9 cellular contexts compared by ENCODE assay signal in the genomic region with DNA sequence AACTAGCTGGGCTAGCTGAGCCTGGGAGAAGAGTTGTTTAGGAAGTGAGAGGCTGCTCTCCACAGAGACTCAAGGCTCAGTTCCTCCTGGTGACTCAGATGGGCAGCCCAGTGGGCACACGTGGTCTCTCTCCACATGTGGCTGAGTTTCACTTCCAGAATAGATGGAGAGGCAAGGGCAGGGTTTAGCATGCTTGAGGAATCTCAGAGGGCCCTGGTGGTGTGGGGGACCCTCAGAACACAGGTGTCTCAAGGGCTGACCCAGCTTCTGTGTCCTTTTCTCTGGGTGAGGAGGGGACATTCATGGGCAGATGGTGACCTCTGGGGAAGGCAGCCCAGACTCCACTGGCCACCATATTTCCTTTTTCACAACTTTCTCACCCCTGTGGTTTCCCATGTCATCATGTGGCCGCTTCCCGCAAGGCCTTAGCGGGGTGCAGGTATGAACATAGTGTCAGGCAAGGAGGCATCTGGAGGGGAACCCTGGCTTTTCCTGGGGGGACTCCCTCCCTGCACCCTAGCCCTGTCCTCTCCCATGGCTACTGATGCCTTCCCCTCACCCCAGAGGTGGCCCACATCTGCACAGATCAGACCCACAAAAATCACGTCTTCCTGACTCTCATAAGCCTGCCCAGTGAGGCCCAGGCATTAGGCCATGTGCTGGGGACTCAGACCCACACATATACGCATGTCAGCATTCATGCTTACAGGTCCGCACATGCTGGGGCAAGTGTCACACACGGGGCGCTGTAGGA. TPM values are rescaled to one million over a fixed set of nuclear protein-coding genes. Genes with fewer than 3 reads are reported as not detected.
DNase-seq lines count a peak whose midpoint lies in the region; ATAC-seq and TF ChIP-seq lines count a peak whose summit lies in the region.
"Had no signal": no experiment of that assay in that cellular context is flagged by ENCODE, and none has a peak within 500 bp of the region (broad histone marks: within the 10 kb centered on the region; RNA-seq: fewer than 3 reads in every experiment).

No MANE protein-coding gene starts in this region.

- peak; percentile 78 for DNase-seq in ELR (ENCODE audit: low read depth)
- peak; percentile 66 for DNase-seq in LHCN-M2 (ENCODE audit: low read depth)
- DNase-seq in epithelial cell of esophagus (ENCODE audit: low read depth), result peak; percentile 97
- no peak for DNase-seq in type B pancreatic cell (ENCODE audit: extremely low spot score, unreplicated experiment)
- DNase-seq in Calu3, result no peak
- DNase-seq in Right ventricle myocardium superior, result no peak

- H3K27me3 Mint-ChIP-seq in type B pancreatic cell, result peaks cover 4% of the 10 kb centered on the region
- H3K27me3 Mint-ChIP-seq in Calu3 (ENCODE audit: unreplicated experiment), result no peaks in the 10 kb centered on the region

- ATAC-seq in GM21515 (IDR thresholded peaks at IDR 0.05; ENCODE audit: unreplicated experiment), result peak; percentile 36
- ATAC-seq in GM18517 (IDR thresholded peaks at IDR 0.05; ENCODE audit: unreplicated experiment), result no peak
- ATAC-seq in Right ventricle myocardium superior (ENCODE audit: poor library complexity), result no peak
- ATAC-seq: HCT116 had no signal

- intact Hi-C loops in Calu3 (cut with micrococcal nuclease; ENCODE audit: unreplicated experiment), result loop anchor here (5.0 kb wide), 2 partner anchors 126 to 146 kb away; no protein-coding TSS in a partner anchor
- intact Hi-C loops in Right ventricle myocardium superior (cut with DNase I), result loop anchor here (10.0 kb wide), 1 partner anchor 204 kb away; a partner anchor contains a TSS

- H3K9me3 Mint-ChIP-seq in type B pancreatic cell (no peaks in the 10 kb centered on the region), Calu3 (ENCODE audit: low read depth, unreplicated experiment) (no peaks in the 10 kb centered on the region)

- H3K36me3 Mint-ChIP-seq in type B pancreatic cell (peaks cover 4% of the 10 kb centered on the region), Calu3 (ENCODE audit: insufficient read depth, unreplicated experiment) (peaks cover 36% of the 10 kb centered on the region)

- H3K4me3 ChIP-seq in epithelial cell of esophagus (ENCODE audit: low read length), result no peak overlapping the region

- no TSS peak for BruUV-seq in Calu3 (replicated peaks; lab: Mats Ljungman, UMichigan)

- H3K4me1 Mint-ChIP-seq in type B pancreatic cell (ENCODE audit: unreplicated experiment) (peaks cover 16% of the 10 kb centered on the region), Calu3 (ENCODE audit: low read depth, unreplicated experiment) (peaks cover 11% of the 10 kb centered on the region)

- no peak overlapping the region for H3K27ac Mint-ChIP-seq in type B pancreatic cell
- H3K27ac Mint-ChIP-seq in Calu3 (ENCODE audit: unreplicated experiment), result no peak overlapping the region

- CTCF ChIA-PET in Calu3 (lab: Charles Lee), result interaction anchor here (1.4 to 1.8 kb wide), 2 partner anchors 8 to 17 kb away, joined by 5 to 6 read pairs; no protein-coding TSS in a partner anchor

- peak overlapping the region; percentile 57 for H3K4me3 Mint-ChIP-seq in type B pancreatic cell
- no peak overlapping the region for H3K4me3 Mint-ChIP-seq in Calu3 (ENCODE audit: low read depth, unreplicated experiment)

- TF ChIP-seq CTCF in epithelial cell of esophagus (IDR thresholded peaks at IDR 0.05; ENCODE audit: insufficient read depth, low read depth, low read length, missing control alignments) (no peak), type B pancreatic cell (conservative IDR thresholded peaks at IDR 0.05) (no peak), Calu3 (IDR thresholded peaks at IDR 0.05; ENCODE audit: unreplicated experiment) (no peak)

RNA-seq across cellular contexts. Expression of a gene that starts 3.3 kb away (rescaled TPM):
- total RNA-seq in LHCN-M2 (2014; rRNA removed) (217 and 235 TPM in 2 replicates), type B pancreatic cell (ENCODE audit: low replicate concordance) (183 and 236 TPM in 2 replicates), Calu3 (2022) (376 and 480 TPM in 2 replicates), Right ventricle myocardium superior (135 TPM)
- polyA plus RNA-seq in LHCN-M2 (2012), result 300 TPM

RNA-seq across cellular contexts. Expression of a gene that starts 15.2 kb away (rescaled TPM):
- total RNA-seq in LHCN-M2 (2014; rRNA removed) (9.6 and 9.7 TPM in 2 replicates), type B pancreatic cell (ENCODE audit: low replicate concordance) (13.3 and 34.7 TPM in 2 replicates), Calu3 (2022) (0.95 and 2.0 TPM in 2 replicates), Right ventricle myocardium superior (0.62 TPM)
- 4.8 TPM for polyA plus RNA-seq in LHCN-M2 (2012)

RNA-seq across cellular contexts. Expression of a gene that starts 23.8 kb away (rescaled TPM):
- 113 and 136 TPM in 2 replicates for total RNA-seq in LHCN-M2 (2014; rRNA removed)
- polyA plus RNA-seq in LHCN-M2 (2012), result 125 TPM
- total RNA-seq in type B pancreatic cell (ENCODE audit: low replicate concordance), result 137 and 169 TPM in 2 replicates
- total RNA-seq in Calu3 (2022), result 271 and 297 TPM in 2 replicates
- total RNA-seq in Right ventricle myocardium superior, result 45.0 TPM

RNA-seq across cellular contexts. Expression of a gene that starts 40.0 kb away (rescaled TPM):
- total RNA-seq in LHCN-M2 (2014; rRNA removed) (0.32 TPM in 1 of 2 replicates, not detected in the other), type B pancreatic cell (ENCODE audit: low replicate concordance) (10.3 and 12.3 TPM in 2 replicates), Calu3 (2022) (0.86 and 1.2 TPM in 2 replicates), Right ventricle myocardium superior (0.22 TPM)
- polyA plus RNA-seq in LHCN-M2 (2012), result 0.41 TPM

RNA-seq across cellular contexts. Expression of a gene that starts 41.0 kb away (rescaled TPM):
- total RNA-seq in LHCN-M2 (2014; rRNA removed), result 0.40 TPM in 1 of 2 replicates, not detected in the other
- 0.12 TPM for polyA plus RNA-seq in LHCN-M2 (2012)
- 0.69 and 8.8 TPM in 2 replicates for total RNA-seq in type B pancreatic cell (ENCODE audit: low replicate concordance)
- 1.2 and 1.6 TPM in 2 replicates for total RNA-seq in Calu3 (2022)
- 0.62 TPM for total RNA-seq in Right ventricle myocardium superior

Comparison
In these comparisons a context has a peak if more than half of its experiments do, and no peak if none do; other contexts are left out.
1. DNase-seq: peak in ELR (single experiment), LHCN-M2 (single experiment) and epithelial cell of esophagus (single experiment); none in type B pancreatic cell (single experiment), Calu3 (single experiment) and Right ventricle myocardium superior (single experiment).